21 cellular contexts compared by ENCODE assay signal in the genomic region with DNA sequence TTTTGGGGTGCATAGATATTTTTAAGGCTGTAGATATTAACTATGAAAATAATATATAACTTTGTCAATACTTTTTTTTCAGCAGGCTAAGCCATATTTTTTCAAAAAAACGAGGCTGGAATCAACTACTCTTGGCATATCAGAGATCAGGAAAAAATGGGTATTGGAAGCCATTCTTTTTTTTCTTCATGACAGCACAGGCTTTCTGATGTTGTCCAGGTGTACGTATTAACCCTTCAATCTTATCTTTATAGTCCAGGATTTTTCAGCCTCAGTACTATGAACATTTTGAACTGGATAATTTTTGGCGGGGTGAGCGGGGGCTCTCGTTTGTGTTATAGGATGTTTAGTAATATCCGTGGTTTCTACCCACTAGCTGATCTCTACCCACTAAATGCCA. TPM values are rescaled to one million over a fixed set of nuclear protein-coding genes. Genes with fewer than 3 reads are reported as not detected.
DNase-seq lines count a peak whose midpoint lies in the region; ATAC-seq and TF ChIP-seq lines count a peak whose summit lies in the region.
"Had no signal": no experiment of that assay in that cellular context is flagged by ENCODE, and none has a peak within 500 bp of the region (broad histone marks: within the 10 kb centered on the region; RNA-seq: fewer than 3 reads in every experiment).

No MANE protein-coding gene starts in this region.

- intact Hi-C loops in CD4-positive, alpha-beta T cell (cut with DNase I, micrococcal nuclease), result loop anchor here in 1 of 2 experiments (5.0 kb wide), 2 partner anchors 34 to 49 kb away; no protein-coding TSS in a partner anchor

- CTCF ChIA-PET in CD4-positive, alpha-beta T cell (lab: Charles Lee), result no interaction called here

- H2AFZ ChIP-seq in GM23338, result no peak overlapping the region

- no peaks in the 10 kb centered on the region for H3K27me3 ChIP-seq in CD4-positive, alpha-beta T cell (ENCODE audit: control insufficient read depth, insufficient read depth, low read length)
- no peaks in the 10 kb centered on the region for H3K27me3 ChIP-seq in GM23338 (ENCODE audit: insufficient read depth)
- H3K27me3 ChIP-seq: adrenal gland, foreskin keratinocyte had no signal

- H3K27me3 Mint-ChIP-seq in CD4-positive, alpha-beta T cell, result no peaks in the 10 kb centered on the region
- H3K27me3 Mint-ChIP-seq in GM23338 (ENCODE audit: insufficient read depth, low read depth, poor library complexity), result no peaks in the 10 kb centered on the region
- H3K27me3 Mint-ChIP-seq in activated naive CD8-positive, alpha-beta T cell treated with anti-CD3 and anti-CD28 coated beads, Interleukin-2, amount 50 U/mL, for 24 hours, result no peaks in the 10 kb centered on the region
- H3K27me3 Mint-ChIP-seq in natural killer cell treated with Interleukin-12 subunit alpha and Interleukin-12 subunit beta and Interleukin-15 and Interleukin-18, amount 100 ng/mL, for 72 hours, result no peaks in the 10 kb centered on the region
- H3K27me3 Mint-ChIP-seq: brain had no signal

- H3K9me3 ChIP-seq in CD4-positive, alpha-beta T cell (ENCODE audit: control insufficient read depth, low read length), result no peaks in the 10 kb centered on the region
- H3K9me3 ChIP-seq: thoracic aorta had no signal

- ATAC-seq in CD4-positive, alpha-beta T cell (ENCODE audit: poor library complexity), result no peak
- no peak for ATAC-seq in GM23338
- peak; percentile 6 for ATAC-seq in activated naive CD8-positive, alpha-beta T cell treated with anti-CD3 and anti-CD28 coated beads, Interleukin-2, amount 50 U/mL, for 24 hours
- ATAC-seq in natural killer cell treated with Interleukin-12 subunit alpha and Interleukin-12 subunit beta and Interleukin-15 and Interleukin-18, amount 100 ng/mL, for 72 hours, result no peak
- no peak for ATAC-seq in HG03521 (IDR thresholded peaks at IDR 0.05; ENCODE audit: unreplicated experiment)
- ATAC-seq: esophagus mucosa, foreskin keratinocyte had no signal

- TF ChIP-seq CTCF in CD4-positive, alpha-beta T cell (IDR thresholded peaks at IDR 0.05), result no peak
- no peak for TF ChIP-seq CTCF in GM23338 (conservative IDR thresholded peaks at IDR 0.05; ENCODE audit: low read depth in 2 of 2)

- POLR2A ChIA-PET in CD4-positive, alpha-beta T cell (lab: Charles Lee), result interaction anchor here (1.0 kb wide), 1 partner anchor 52 kb away, joined by 4 read pairs; a partner anchor contains a TSS

- H3K9me2 ChIP-seq in GM23338 (ENCODE audit: insufficient read depth), result no peaks in the 10 kb centered on the region

- H3K4me3 ChIP-seq in GM23338, result no peak overlapping the region
- H3K4me3 ChIP-seq: adrenal gland, thoracic aorta had no signal

- no peaks in the 10 kb centered on the region for H3F3A ChIP-seq in GM23338 (replicated peaks; ENCODE audit: low read depth)

- H3K4me1 Mint-ChIP-seq in CD4-positive, alpha-beta T cell (ENCODE audit: low read depth), result peaks cover 97% of the 10 kb centered on the region
- peaks cover 17% of the 10 kb centered on the region for H3K4me1 Mint-ChIP-seq in GM23338
- H3K4me1 Mint-ChIP-seq in activated naive CD8-positive, alpha-beta T cell treated with anti-CD3 and anti-CD28 coated beads, Interleukin-2, amount 50 U/mL, for 24 hours, result peaks cover 91% of the 10 kb centered on the region
- peaks cover 64 to 78% of the 10 kb centered on the region in 2 donors for H3K4me1 Mint-ChIP-seq in natural killer cell treated with Interleukin-12 subunit alpha and Interleukin-12 subunit beta and Interleukin-15 and Interleukin-18, amount 100 ng/mL, for 72 hours (ENCODE audit: low read depth in 2 of 2)

- no peaks in the 10 kb centered on the region for H4K20me1 ChIP-seq in GM23338 (replicated peaks; ENCODE audit: insufficient read depth)

- H3K27ac Mint-ChIP-seq in CD4-positive, alpha-beta T cell, result peak overlapping the region; percentile 60
- no peak overlapping the region for H3K27ac Mint-ChIP-seq in GM23338
- peak overlapping the region; percentile 69 for H3K27ac Mint-ChIP-seq in activated naive CD8-positive, alpha-beta T cell treated with anti-CD3 and anti-CD28 coated beads, Interleukin-2, amount 50 U/mL, for 24 hours
- H3K27ac Mint-ChIP-seq in natural killer cell treated with Interleukin-12 subunit alpha and Interleukin-12 subunit beta and Interleukin-15 and Interleukin-18, amount 100 ng/mL, for 72 hours, result peak overlapping the region; percentile 43 to 73
- H3K27ac Mint-ChIP-seq: brain had no signal

- H3K36me3 Mint-ChIP-seq in CD4-positive, alpha-beta T cell (ENCODE audit: low read depth), result peaks cover 29% of the 10 kb centered on the region
- H3K36me3 Mint-ChIP-seq in GM23338 (ENCODE audit: low read depth), result no peaks in the 10 kb centered on the region
- peaks cover 2% of the 10 kb centered on the region for H3K36me3 Mint-ChIP-seq in activated naive CD8-positive, alpha-beta T cell treated with anti-CD3 and anti-CD28 coated beads, Interleukin-2, amount 50 U/mL, for 24 hours (ENCODE audit: low read depth)
- H3K36me3 Mint-ChIP-seq in natural killer cell treated with Interleukin-12 subunit alpha and Interleukin-12 subunit beta and Interleukin-15 and Interleukin-18, amount 100 ng/mL, for 72 hours, result no peaks in the 10 kb centered on the region

- 0 out of 2 replicates have a peak overlapping the region, but pooled peaks have one; percentile 50 for H3K4me2 ChIP-seq in GM23338

- peaks cover 26% of the 10 kb centered on the region; the same call in 1 of the 2 replicates for H3K4me1 ChIP-seq in GM23338 (ENCODE audit: insufficient read depth)
- H3K4me1 ChIP-seq: foreskin keratinocyte had no signal

- no peak overlapping the region for H3K27ac ChIP-seq in CD4-positive, alpha-beta T cell (ENCODE audit: low read depth, low read length)
- H3K27ac ChIP-seq in GM23338 (ENCODE audit: low read depth), result no peak overlapping the region
- H3K27ac ChIP-seq: adrenal gland, foreskin keratinocyte, thoracic aorta had no signal

- H3K9me3 Mint-ChIP-seq in CD4-positive, alpha-beta T cell, result no peaks in the 10 kb centered on the region
- no peaks in the 10 kb centered on the region for H3K9me3 Mint-ChIP-seq in GM23338
- H3K9me3 Mint-ChIP-seq in activated naive CD8-positive, alpha-beta T cell treated with anti-CD3 and anti-CD28 coated beads, Interleukin-2, amount 50 U/mL, for 24 hours, result no peaks in the 10 kb centered on the region
- no peaks in the 10 kb centered on the region for H3K9me3 Mint-ChIP-seq in natural killer cell treated with Interleukin-12 subunit alpha and Interleukin-12 subunit beta and Interleukin-15 and Interleukin-18, amount 100 ng/mL, for 72 hours
- H3K9me3 Mint-ChIP-seq: brain had no signal

- peak overlapping the region; percentile 85 for H3K4me3 Mint-ChIP-seq in CD4-positive, alpha-beta T cell
- H3K4me3 Mint-ChIP-seq in GM23338, result no peak overlapping the region
- H3K4me3 Mint-ChIP-seq in activated naive CD8-positive, alpha-beta T cell treated with anti-CD3 and anti-CD28 coated beads, Interleukin-2, amount 50 U/mL, for 24 hours, result peak overlapping the region; percentile 53
- H3K4me3 Mint-ChIP-seq in natural killer cell treated with Interleukin-12 subunit alpha and Interleukin-12 subunit beta and Interleukin-15 and Interleukin-18, amount 100 ng/mL, for 72 hours, result peak overlapping the region; percentile 61
- H3K4me3 Mint-ChIP-seq: brain had no signal

- DNase-seq in CD4-positive, alpha-beta T cell, result no peak
- DNase-seq in GM23338 (ENCODE audit: low spot score), result no peak
- no peak for DNase-seq in activated naive CD8-positive, alpha-beta T cell treated with anti-CD3 and anti-CD28 coated beads, Interleukin-2, amount 50 U/mL, for 24 hours
- DNase-seq in natural killer cell treated with Interleukin-12 subunit alpha and Interleukin-12 subunit beta and Interleukin-15 and Interleukin-18, amount 100 ng/mL, for 72 hours (ENCODE audit: low spot score), result no peak
- DNase-seq in NCI-H2171 (lab: John Stamatoyannopoulos, UW), result no peak
- no peak for DNase-seq in NCI-H774 (lab: John Stamatoyannopoulos, UW)
- DNase-seq: activated CD4-positive, alpha-beta T cell treated with anti-CD3 and anti-CD28 coated beads, Interleukin-2, amount 50 U/mL, for 1 hour; activated CD8-positive, alpha-beta memory T cell treated with anti-CD3 and anti-CD28 coated beads, Interleukin-2, amount 50 U/mL, for 4 hours; activated effector memory CD4-positive, alpha-beta T cell treated with anti-CD3 and anti-CD28 coated beads, Interleukin-2, amount 50 U/mL, for 16 hours; adrenal gland; effector CD8-positive, alpha-beta T cell; foreskin keratinocyte; mesendoderm; NCI-H1092 treated with DMSO at 0.1 percent for 48 hours; NCI-H187 treated with DMSO at 0.1 percent for 48 hours; NCI-H69 had no signal

- no peaks in the 10 kb centered on the region for H3K36me3 ChIP-seq in GM23338 (ENCODE audit: insufficient read depth)
- H3K36me3 ChIP-seq: adrenal gland, thoracic aorta had no signal

- no peaks in the 10 kb centered on the region for H3K79me2 ChIP-seq in GM23338 (replicated peaks; ENCODE audit: insufficient read depth)

TF ChIP-seq in GM23338, 12 proteins besides CTCF, POLR2A, EP300 and RAD21 (continues in another document):
- TF ChIP-seq, protein P1, sequence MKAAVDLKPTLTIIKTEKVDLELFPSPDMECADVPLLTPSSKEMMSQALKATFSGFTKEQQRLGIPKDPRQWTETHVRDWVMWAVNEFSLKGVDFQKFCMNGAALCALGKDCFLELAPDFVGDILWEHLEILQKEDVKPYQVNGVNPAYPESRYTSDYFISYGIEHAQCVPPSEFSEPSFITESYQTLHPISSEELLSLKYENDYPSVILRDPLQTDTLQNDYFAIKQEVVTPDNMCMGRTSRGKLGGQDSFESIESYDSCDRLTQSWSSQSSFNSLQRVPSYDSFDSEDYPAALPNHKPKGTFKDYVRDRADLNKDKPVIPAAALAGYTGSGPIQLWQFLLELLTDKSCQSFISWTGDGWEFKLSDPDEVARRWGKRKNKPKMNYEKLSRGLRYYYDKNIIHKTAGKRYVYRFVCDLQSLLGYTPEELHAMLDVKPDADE (IDR thresholded peaks at IDR 0.05), result no peak
- TF ChIP-seq JUNB (IDR thresholded peaks at IDR 0.05; ENCODE audit: unreplicated experiment) (no peak), NANOG (IDR thresholded peaks at IDR 0.05; ENCODE audit: borderline replicate concordance) (no peak), ZNF331 (CRISPR knock-in tag; IDR thresholded peaks at IDR 0.05; ENCODE audit: low read depth) (no peak), POLR2AphosphoS5 (IDR thresholded peaks at IDR 0.05; ENCODE audit: low read depth) (no peak), STAT1 (IDR thresholded peaks at IDR 0.05; ENCODE audit: unreplicated experiment) (no peak)

RNA-seq across cellular contexts. Expression of a gene that starts 51.9 kb away (rescaled TPM):
- total RNA-seq in CD4-positive, alpha-beta T cell, result 10 to 100 TPM; 35.1 to 36.3 TPM
- 9.2 and 9.7 TPM in 2 replicates for total RNA-seq in GM23338 (2014; rRNA removed; shearing (Covaris generic))
- polyA plus RNA-seq in GM23338 (2016; fragmentation: Nextera tagmentation; extraction: Ambion mirVana), result 1.3 and 1.6 TPM in 2 replicates
- 10 to 100 TPM; 12.5 to 17.2 TPM for total RNA-seq in natural killer cell treated with Interleukin-12 subunit alpha and Interleukin-12 subunit beta and Interleukin-15 and Interleukin-18, amount 100 ng/mL, for 72 hours
- total RNA-seq: G401 had no signal
